8 cellular contexts compared by ENCODE assay signal in the genomic region with DNA sequence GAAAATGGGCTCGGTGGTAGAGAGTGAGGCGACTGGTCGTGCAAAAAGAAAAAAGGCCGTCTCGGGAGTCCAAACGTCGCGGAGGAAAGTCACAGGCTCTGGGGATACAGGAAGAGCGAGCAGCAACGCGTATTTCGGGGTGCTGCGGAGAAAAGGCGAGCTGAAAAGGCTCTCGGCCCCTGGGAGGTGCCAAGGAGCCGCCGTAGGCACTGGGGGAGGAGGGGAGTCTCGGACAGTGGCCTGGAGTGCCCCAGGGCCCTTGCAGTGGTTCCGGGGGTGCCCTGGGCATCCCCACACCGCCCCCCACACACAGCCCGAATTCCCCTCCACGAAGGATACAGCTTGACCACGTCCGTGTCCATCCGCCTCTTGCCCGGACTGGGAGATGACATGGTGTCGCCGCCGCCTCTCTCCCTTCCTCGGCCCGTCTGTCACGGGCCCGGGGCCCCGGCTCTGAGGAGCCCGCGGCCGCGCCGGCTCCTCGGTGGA. TPM values are rescaled to one million over a fixed set of nuclear protein-coding genes. Genes with fewer than 3 reads are reported as not detected.
DNase-seq lines count a peak whose midpoint lies in the region; ATAC-seq and TF ChIP-seq lines count a peak whose summit lies in the region.

No MANE protein-coding gene starts in this region.

- BruUV-seq in IMR-90 (replicated peaks; lab: Mats Ljungman, UMichigan) = no TSS peak

- H3K4me1 ChIP-seq in IMR-90 (ENCODE audit: control insufficient read depth, insufficient read depth, low read length) (peaks cover 8% of the 10 kb centered on the region), upper lobe of left lung (peaks cover 31 to 40% (median 35%) of the 10 kb centered on the region in 4 donors)

- H2AK9ac ChIP-seq in IMR-90 (replicated peaks; ENCODE audit: low read depth, low read length, poor library complexity) = peak overlapping the region; percentile 91

- DNase-seq in ELF-1 (ENCODE audit: low read depth, low spot score) = peak; percentile 36
- no peak for DNase-seq in IMR-90
- DNase-seq in activated CD4-positive, alpha-beta T cell treated with anti-CD3 and anti-CD28 coated beads, Interleukin-2, amount 50 U/mL, for 48 hours = peak; percentile 29 to 41
- peak; percentile 70 for DNase-seq in myocyte (ENCODE audit: low read depth)
- peak in 1 of 2 donors; percentile 69 for DNase-seq in upper lobe of left lung
- DNase-seq in NOMO-1 treated with DMSO at 0.1 percent for 48 hours (lab: John Stamatoyannopoulos, UW; ENCODE audit: unreplicated experiment) = no peak

- peak overlapping the region; percentile 90 for H3K4me2 ChIP-seq in IMR-90 (ENCODE audit: low read depth, low read length)

- H3K27me3 ChIP-seq in IMR-90 (ENCODE audit: control insufficient read depth, insufficient read depth, low read length) = no peaks in the 10 kb centered on the region
- no peaks in the 10 kb centered on the region for H3K27me3 ChIP-seq in upper lobe of left lung

- H3K18ac ChIP-seq in IMR-90 (ENCODE audit: low read depth, low read length) = peak overlapping the region; percentile 74

- H3K9ac ChIP-seq in IMR-90 (ENCODE audit: low read depth, low read length) = peak overlapping the region; percentile 96

- peak overlapping the region; percentile 36 to 58; a peak in 2 of 4 replicates for H4K8ac ChIP-seq in IMR-90 (ENCODE audit: low read depth in 2 of 2, low read length in 2 of 2)

- H4K20me1 ChIP-seq in IMR-90 (ENCODE audit: insufficient read depth, low read length) = peaks cover 33% of the 10 kb centered on the region

- peak overlapping the region; percentile 0; the same call in 1 of the 2 replicates for H2BK120ac ChIP-seq in IMR-90 (ENCODE audit: low read depth, low read length)

- peak overlapping the region; percentile 72; the same call in 1 of the 2 replicates for H4K91ac ChIP-seq in IMR-90 (ENCODE audit: insufficient read depth, low read depth, low read length)

- H3K27ac ChIP-seq in IMR-90 (ENCODE audit: insufficient read depth, low read length) = peak overlapping the region; percentile 85
- peak overlapping the region; percentile 96 to 98 (median 97) for H3K27ac ChIP-seq in upper lobe of left lung

- H3K23ac ChIP-seq in IMR-90 (ENCODE audit: low read depth, low read length) = peak overlapping the region; percentile 49

- in situ Hi-C loops in IMR-90 (cut with MboI; ENCODE audit: low sequenced_read_pairs) = no loop called here

- H3K36me3 ChIP-seq in IMR-90 (ENCODE audit: control insufficient read depth, insufficient read depth, low read length) (no peaks in the 10 kb centered on the region), upper lobe of left lung (no peaks in the 10 kb centered on the region)

- H3K4ac ChIP-seq in IMR-90 (ENCODE audit: low read depth, low read length) = peak overlapping the region; percentile 77

- H2AK5ac ChIP-seq in IMR-90 (ENCODE audit: low read depth, low read length) = peak overlapping the region; percentile 65

- peak overlapping the region; percentile 87 for H2BK5ac ChIP-seq in IMR-90 (ENCODE audit: low read depth, low read length, poor library complexity, severe bottlenecking)

- TF ChIP-seq POLR2A in IMR-90 (IDR thresholded peaks at IDR 0.05; ENCODE audit: low read depth, low read length) (no peak), upper lobe of left lung (IDR thresholded peaks at IDR 0.05) (no peak)

- WGBS in IMR-90 (ENCODE audit: extremely low coverage in 2 of 2, insufficient read length in 1 of 2), 2 experiments = 0% methylated on average over 17 of the region's 40 CpGs; no CpG with 5 or more reads in 1 of the 2 experiments
- 0 to 1% methylated on average over 16 to 22 of the region's 40 CpGs for WGBS in upper lobe of left lung, 2 donors

- H3K9me1 ChIP-seq in IMR-90 (ENCODE audit: insufficient read depth, low read length) = peaks cover 4% of the 10 kb centered on the region; the same call in 1 of the 2 replicates

- intact Hi-C loops in IMR-90 (cut with micrococcal nuclease) = loop anchor here (2.0 to 5.0 kb wide), 2 partner anchors 19 to 95 kb away; no protein-coding TSS in a partner anchor

- no peak for TF ChIP-seq RAD21 in IMR-90 (IDR thresholded peaks at IDR 0.05; ENCODE audit: low read length)

- H2BK20ac ChIP-seq in IMR-90 (ENCODE audit: low read depth, low read length) = no peak overlapping the region

- peak overlapping the region; percentile 75; the same call in 1 of the 2 replicates for H3K56ac ChIP-seq in IMR-90 (ENCODE audit: extremely low read depth, insufficient read depth, low read length)

- 0 out of 2 replicates have a peak overlapping the region, but pooled peaks have one; percentile 11 for H4K5ac ChIP-seq in IMR-90 (ENCODE audit: low read depth, low read length)

- H3K14ac ChIP-seq in IMR-90 (replicated peaks; ENCODE audit: low read depth, low read length) = peak overlapping the region; percentile 54

- no peak for TF ChIP-seq CTCF in IMR-90 (conservative IDR thresholded peaks at IDR 0.05; ENCODE audit: low read depth, low read length)
- TF ChIP-seq CTCF in upper lobe of left lung (IDR thresholded peaks at IDR 0.05) = no peak

- peaks cover 0 to 25% of the 10 kb centered on the region in 2 experiments; a peak in 2 of 4 replicates for H3K79me1 ChIP-seq in IMR-90 (ENCODE audit: low read depth in 1 of 2, low read length in 2 of 2)

- H2AFZ ChIP-seq in IMR-90 (replicated peaks; ENCODE audit: low read length, poor library complexity) = peak overlapping the region; percentile 94

- H3K4me3 ChIP-seq in IMR-90 (ENCODE audit: insufficient read depth, low read depth, low read length) (peak overlapping the region; percentile 95), upper lobe of left lung (peak overlapping the region; percentile 62 to 87 (median 81))

- no peak overlapping the region for H2BK15ac ChIP-seq in IMR-90 (ENCODE audit: low read depth, low read length)

- no peaks in the 10 kb centered on the region for H3K9me3 ChIP-seq in IMR-90 (ENCODE audit: control insufficient read depth, insufficient read depth, low read length)
- H3K9me3 ChIP-seq in upper lobe of left lung = no peaks in the 10 kb centered on the region

- dilution Hi-C loops in IMR-90 (cut with HindIII; ENCODE audit: low sequenced_read_pairs, unreplicated experiment) = no loop called here

- POLR2A ChIA-PET in IMR-90 (lab: Charles Lee; ENCODE audit: unreplicated experiment) = no interaction called here

- TF ChIP-seq EP300 in upper lobe of left lung (IDR thresholded peaks at IDR 0.05) = no peak

- peak; percentile 30 for ATAC-seq in GM21529 (IDR thresholded peaks at IDR 0.05; ENCODE audit: unreplicated experiment)
- ATAC-seq in IMR-90 (ENCODE audit: low read depth) = peak; percentile 22
- peak; percentile 35 for ATAC-seq in esophagus mucosa
- peak; percentile 39 to 62 for ATAC-seq in upper lobe of left lung (ENCODE audit: low FRiP score in 2 of 2)

- CTCF ChIA-PET in IMR-90 (lab: Yijun Ruan, JAX) = interaction anchor here (0.6 kb wide), 1 partner anchor 47 kb away, joined by 5 read pairs; no protein-coding TSS in a partner anchor

TF ChIP-seq in IMR-90, 13 proteins besides CTCF, POLR2A, EP300 and RAD21:
- TF ChIP-seq MXI1 (IDR thresholded peaks at IDR 0.05; ENCODE audit: borderline replicate concordance, low read depth, low read length) (no peak), CHD1 (IDR thresholded peaks at IDR 0.05; ENCODE audit: low read depth, low read length) (peak; percentile 36; the same call in 1 of the 2 replicates), SMC3 (IDR thresholded peaks at IDR 0.05; ENCODE audit: low read depth, low read length) (no peak), NFE2L2 (IDR thresholded peaks at IDR 0.05; ENCODE audit: low read depth, low read length) (no peak)
- TF ChIP-seq, protein P1, sequence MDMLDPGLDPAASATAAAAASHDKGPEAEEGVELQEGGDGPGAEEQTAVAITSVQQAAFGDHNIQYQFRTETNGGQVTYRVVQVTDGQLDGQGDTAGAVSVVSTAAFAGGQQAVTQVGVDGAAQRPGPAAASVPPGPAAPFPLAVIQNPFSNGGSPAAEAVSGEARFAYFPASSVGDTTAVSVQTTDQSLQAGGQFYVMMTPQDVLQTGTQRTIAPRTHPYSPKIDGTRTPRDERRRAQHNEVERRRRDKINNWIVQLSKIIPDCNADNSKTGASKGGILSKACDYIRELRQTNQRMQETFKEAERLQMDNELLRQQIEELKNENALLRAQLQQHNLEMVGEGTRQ (IDR thresholded peaks at IDR 0.05; ENCODE audit: low read depth, low read length) = no peak

RNA-seq across cellular contexts. Expression of a gene that starts 0.6 kb away (rescaled TPM):
- total RNA-seq in IMR-90 (2012; rRNA removed) = 34.6 and 39.2 TPM in 2 replicates
- polyA plus RNA-seq in IMR-90 (2012; rRNA removed) = 40.0 and 49.4 TPM in 2 replicates
- 56.6 and 107 TPM in 2 replicates for polyA plus RNA-seq in IMR-90 (2012; cell fraction: cytosol; rRNA removed)
- 23.4 and 92.0 TPM in 2 replicates for polyA plus RNA-seq in IMR-90 (2012; cell fraction: nucleus; rRNA removed; ENCODE audit: low replicate concordance)
- total RNA-seq in esophagus mucosa = 98.3 TPM
- 123 and 128 TPM in 2 replicates for total RNA-seq in myocyte
- 112 TPM for polyA plus RNA-seq in myocyte (2012)
- 100 to 1,000 TPM in 1 of 6 donors, 10 to 100 TPM in 5; 60.5 to 138 (median 65.4) TPM for total RNA-seq in upper lobe of left lung

Comparison
In these comparisons a context has a peak if more than half of its experiments do, and no peak if none do; other contexts are left out.
1. DNase-seq: peak in ELF-1 (single experiment), activated CD4-positive, alpha-beta T cell treated with anti-CD3 and anti-CD28 coated beads, Interleukin-2, amount 50 U/mL, for 48 hours (2 of 2) and myocyte (single experiment); none in IMR-90 (single experiment) and NOMO-1 treated with DMSO at 0.1 percent for 48 hours (single experiment).
2. Peak in every context shown above with its lines, with median percentiles within 50 percentile points of each other: ATAC-seq.